ENCODE assay signal across 16 cellular contexts in the genomic region with DNA sequence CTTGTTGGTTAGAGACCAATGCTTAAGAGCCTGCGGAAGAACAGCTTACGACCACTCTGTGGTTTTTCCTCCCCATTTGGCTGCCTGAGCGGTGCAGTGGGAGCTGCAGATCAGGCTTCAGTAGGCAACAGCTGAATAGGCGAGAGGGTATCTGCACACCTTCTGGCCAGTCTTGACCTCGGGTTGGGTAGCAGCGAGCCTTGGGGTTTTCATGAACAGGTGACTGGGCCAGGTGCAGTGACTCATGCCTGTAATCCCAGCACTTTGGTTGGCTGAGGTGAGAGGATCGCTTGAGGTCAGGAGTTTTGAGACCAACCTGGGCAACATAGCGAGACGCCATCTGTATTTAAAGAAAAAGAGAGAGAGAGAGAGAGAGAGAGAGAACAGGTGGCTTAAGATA.
"Had no signal": no experiment of that assay in that cellular context is flagged by ENCODE, and none has a peak within 500 bp of the region (broad histone marks: within the 10 kb centered on the region; RNA-seq: fewer than 3 reads in every experiment).

No MANE protein-coding gene starts in this region.

- H3K27ac Mint-ChIP-seq: naive thymus-derived CD8-positive, alpha-beta T cell; stimulated activated naive B cell treated with anti-CD40 and anti-IgM and Interleukin-4, amounts not matched to agents 10 μg/mL and 1 μg/mL and 100 μg/mL, for 72 hours had no signal

- H3K36me3 Mint-ChIP-seq: naive thymus-derived CD8-positive, alpha-beta T cell; stimulated activated naive B cell treated with anti-CD40 and anti-IgM and Interleukin-4, amounts not matched to agents 10 μg/mL and 1 μg/mL and 100 μg/mL, for 72 hours had no signal

- H3K27me3 ChIP-seq: heart left ventricle, testis, tibial nerve had no signal

- ATAC-seq: esophagus mucosa; heart left ventricle; naive thymus-derived CD8-positive, alpha-beta T cell; sciatic nerve; stimulated activated naive B cell treated with anti-CD40 and anti-IgM and Interleukin-4, amounts not matched to agents 10 μg/mL and 1 μg/mL and 100 μg/mL, for 72 hours; stimulated activated naive CD8-positive, alpha-beta T cell treated with anti-CD3 and anti-CD28 coated beads, Interleukin-15, amount 100 ng/mL, for 72 hours had no signal

- H3K36me3 ChIP-seq: heart left ventricle, spleen, tibial nerve had no signal

- H3K4me1 ChIP-seq: testis had no signal

- H3K9me3 ChIP-seq: heart left ventricle, spleen, testis, tibial nerve had no signal

- H3K4me3 ChIP-seq: heart left ventricle, spleen, testis, tibial nerve had no signal

- H3K4me3 Mint-ChIP-seq: naive thymus-derived CD8-positive, alpha-beta T cell; stimulated activated naive B cell treated with anti-CD40 and anti-IgM and Interleukin-4, amounts not matched to agents 10 μg/mL and 1 μg/mL and 100 μg/mL, for 72 hours had no signal

- H3K9me3 Mint-ChIP-seq: naive thymus-derived CD8-positive, alpha-beta T cell; stimulated activated naive B cell treated with anti-CD40 and anti-IgM and Interleukin-4, amounts not matched to agents 10 μg/mL and 1 μg/mL and 100 μg/mL, for 72 hours; stimulated activated naive CD8-positive, alpha-beta T cell treated with anti-CD3 and anti-CD28 coated beads, Interleukin-15, amount 100 ng/mL, for 72 hours had no signal

- DNase-seq: effector memory CD4-positive, alpha-beta T cell; hippocampal formation; kidney glomerular epithelial cell; mesendoderm; spleen; stimulated activated CD4-positive, alpha-beta T cell treated with anti-CD3 and anti-CD28 coated beads, Interleukin-15, amount 100 ng/mL, for 24 hours; stimulated activated CD4-positive, alpha-beta T cell treated with anti-CD3 and anti-CD28 coated beads, Interleukin-1b, Interleukin-23, amount 100 ng/mL, for 48 hours; stimulated activated CD4-positive, alpha-beta T cell treated with anti-CD3 and anti-CD28 coated beads, Interleukin-4, amount 100 ng/mL, for 24 hours; stimulated activated naive B cell treated with anti-CD40 and anti-IgM and Interleukin-4, amounts not matched to agents 10 μg/mL and 1 μg/mL and 100 μg/mL, for 72 hours; stimulated activated naive CD8-positive, alpha-beta T cell treated with anti-CD3 and anti-CD28 coated beads, Interleukin-15, amount 100 ng/mL, for 72 hours; testis had no signal

- H3K27ac ChIP-seq: heart left ventricle, spleen, testis had no signal
